1 cellular context compared by ENCODE assay signal in the genomic region with DNA sequence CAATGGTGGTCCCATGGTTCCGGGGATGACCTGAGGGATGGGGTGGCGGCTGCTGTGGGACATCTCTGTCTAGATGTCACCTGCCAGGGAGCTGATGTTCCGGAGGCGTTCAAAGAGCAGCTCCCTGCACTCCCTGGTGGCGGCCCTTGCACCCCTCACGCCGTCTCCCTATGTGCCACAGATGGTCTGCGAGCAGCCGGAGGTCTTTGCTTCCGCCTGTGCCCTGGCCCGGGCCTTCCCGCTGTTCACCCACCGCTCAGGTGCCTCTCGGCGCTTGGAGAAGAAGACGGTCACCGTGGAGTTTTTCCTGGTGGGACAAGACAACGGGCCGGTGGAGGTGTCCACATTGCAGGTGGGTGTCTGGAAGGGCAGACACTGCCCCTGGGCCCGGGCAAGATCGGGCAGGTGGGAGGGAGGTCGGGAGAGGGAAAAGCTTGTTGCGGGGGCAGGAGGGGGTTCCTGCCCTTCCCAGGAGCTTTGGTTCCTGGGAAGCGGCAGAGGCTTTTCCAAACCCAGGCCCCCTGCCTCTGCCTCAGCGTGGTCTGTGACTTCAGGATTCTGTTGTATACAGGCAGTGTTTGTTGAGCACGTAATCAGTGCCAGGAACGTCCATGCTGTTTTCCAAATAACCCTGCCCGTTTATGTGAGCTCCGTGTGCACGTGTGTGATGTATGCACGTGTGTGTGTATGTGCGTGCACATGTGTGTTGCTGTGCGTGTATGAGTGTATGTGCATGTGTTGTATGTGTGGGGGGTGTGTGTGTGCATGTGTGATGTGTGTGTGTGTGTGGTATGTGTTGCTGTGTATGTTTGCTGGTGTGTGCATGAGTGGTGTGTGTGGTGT.
TF ChIP-seq lines count a peak whose summit lies in the region.

No MANE protein-coding gene starts in this region.

TF ChIP-seq in HepG2, 621 proteins besides CTCF, POLR2A, EP300 and RAD21:
- TF ChIP-seq ZBTB2 (CRISPR knock-in tag; IDR thresholded peaks at IDR 0.05; ENCODE audit: low read depth), result 0 out of 2 replicates have a peak, but pooled peaks have one; percentile 26
- TF ChIP-seq MLLT10 (CRISPR knock-in tag; IDR thresholded peaks at IDR 0.05), result no peak
- peak; percentile 40 for TF ChIP-seq RBM22 (optimal IDR thresholded peaks at IDR 0.05; ENCODE audit: low read length)
